ENCODE assay signal across 13 cellular contexts in genomic region chr15:68272797-68273271, GRCh38. TPM values are rescaled to one million over a fixed set of nuclear protein-coding genes. Genes with fewer than 3 reads are reported as not detected.
A peak's percentile ranks its signal among the peaks of the same experiment; 100 is the strongest.
DNase-seq lines count a peak whose midpoint lies in the region; ATAC-seq and TF ChIP-seq lines count a peak whose summit lies in the region.
"Had no signal": no experiment of that assay in that cellular context is flagged by ENCODE, and none has a peak within 500 bp of the region (broad histone marks: within the 10 kb centered on the region; RNA-seq: fewer than 3 reads in every experiment).

No MANE protein-coding gene starts in this region.

- 25% methylated on average over 1 of the region's 1 CpG for WGBS in esophagus muscularis mucosa

- ATAC-seq in HG02678 (IDR thresholded peaks at IDR 0.05; ENCODE audit: unreplicated experiment), result no peak

- H3K9me2 ChIP-seq in PC-9 (ENCODE audit: insufficient read depth), result no peaks in the 10 kb centered on the region

- H3K27ac Mint-ChIP-seq in osteocyte (ENCODE audit: unreplicated experiment), result peak overlapping the region; percentile 95
- H3K27ac Mint-ChIP-seq: activated CD4-positive, alpha-beta memory T cell treated with anti-CD3 and anti-CD28 coated beads, Interleukin-2, amount 10 ng/mL, durations not matched to agents 7 days and 5 days had no signal

- H3K4me3 Mint-ChIP-seq in osteocyte (ENCODE audit: unreplicated experiment), result no peak overlapping the region
- H3K4me3 Mint-ChIP-seq: activated CD4-positive, alpha-beta memory T cell treated with anti-CD3 and anti-CD28 coated beads, Interleukin-2, amount 10 ng/mL, durations not matched to agents 7 days and 5 days had no signal

- DNase-seq in AG08396 (ENCODE audit: low spot score) (peak; percentile 49), PC-9 (peak in 1 of 2 experiments; percentile 62), esophagus muscularis mucosa (ENCODE audit: extremely low spot score) (no peak), osteocyte (ENCODE audit: extremely low spot score, unreplicated experiment) (no peak), NCI-H1105 (lab: John Stamatoyannopoulos, UW) (no peak), amygdala (lab: John Stamatoyannopoulos, UW) (no peak)
- no peak for DNase-seq in stimulated activated CD4-positive, alpha-beta T cell treated with anti-CD3 and anti-CD28 coated beads, Interleukin-15, amount 100 ng/mL, for 24 hours
- DNase-seq: activated CD4-positive, alpha-beta memory T cell treated with anti-CD3 and anti-CD28 coated beads, Interleukin-2, amount 10 ng/mL, durations not matched to agents 7 days and 5 days; BE2C; body of pancreas; hippocampal formation; NCI-H345 had no signal

- H3K4me2 ChIP-seq in PC-9, result peak overlapping the region; percentile 100

- H3K27me3 ChIP-seq in PC-9 (ENCODE audit: insufficient read depth, low read depth), result no peaks in the 10 kb centered on the region
- no peaks in the 10 kb centered on the region for H3K27me3 ChIP-seq in esophagus muscularis mucosa
- H3K27me3 ChIP-seq: BE2C, body of pancreas had no signal

- H3K36me3 ChIP-seq in PC-9 (ENCODE audit: low read depth) (no peaks in the 10 kb centered on the region), esophagus muscularis mucosa (no peaks in the 10 kb centered on the region)

- intact Hi-C loops in PC-9 (cut with micrococcal nuclease; ENCODE audit: unreplicated experiment) (loop anchor here (1.0 kb wide), 1 partner anchor 16 kb away; no protein-coding TSS in a partner anchor), esophagus muscularis mucosa (cut with DNase I) (no loop called here)

- H3K4me1 ChIP-seq in PC-9 (replicated peaks; ENCODE audit: insufficient read depth), result peaks cover 62% of the 10 kb centered on the region
- peaks cover 21 to 54% (median 48%) of the 10 kb centered on the region in 4 donors for H3K4me1 ChIP-seq in esophagus muscularis mucosa

- peaks cover 31% of the 10 kb centered on the region for H3F3A ChIP-seq in PC-9 (ENCODE audit: insufficient read depth, low read depth)

- H3K9me3 ChIP-seq in PC-9 (ENCODE audit: insufficient read depth, low read depth), result no peaks in the 10 kb centered on the region
- H3K9me3 ChIP-seq in esophagus muscularis mucosa, result no peaks in the 10 kb centered on the region
- H3K9me3 ChIP-seq: BE2C, body of pancreas had no signal

- H3K9me3 Mint-ChIP-seq in osteocyte (ENCODE audit: unreplicated experiment), result no peaks in the 10 kb centered on the region
- H3K9me3 Mint-ChIP-seq: activated CD4-positive, alpha-beta memory T cell treated with anti-CD3 and anti-CD28 coated beads, Interleukin-2, amount 10 ng/mL, durations not matched to agents 7 days and 5 days had no signal

- TF ChIP-seq CTCF in PC-9 (conservative IDR thresholded peaks at IDR 0.05) (no peak), esophagus muscularis mucosa (IDR thresholded peaks at IDR 0.05) (no peak), osteocyte (IDR thresholded peaks at IDR 0.05) (no peak)

- BruUV-seq in PC-9 (replicated peaks; lab: Mats Ljungman, UMichigan), result no TSS peak

- H3K27ac ChIP-seq in PC-9, result peak overlapping the region; percentile 86
- H3K27ac ChIP-seq in esophagus muscularis mucosa (replicated peaks in 1 of 4), result peak overlapping the region; percentile 75 to 99 (median 90)

- H2AFZ ChIP-seq in PC-9, result no peak overlapping the region

- POLR2A ChIA-PET in PC-9 (lab: Charles Lee; ENCODE audit: unreplicated experiment), result no interaction called here

- peaks cover 18% of the 10 kb centered on the region for H3K79me2 ChIP-seq in PC-9 (ENCODE audit: low read depth)

- H4K20me1 ChIP-seq in PC-9 (ENCODE audit: insufficient read depth), result no peaks in the 10 kb centered on the region

- no peak for TF ChIP-seq EP300 in esophagus muscularis mucosa (IDR thresholded peaks at IDR 0.05)

- H3K4me3 ChIP-seq in PC-9 (no peak overlapping the region), esophagus muscularis mucosa (no peak overlapping the region)
- H3K4me3 ChIP-seq: body of pancreas had no signal

- no peak for TF ChIP-seq POLR2A in esophagus muscularis mucosa (IDR thresholded peaks at IDR 0.05; ENCODE audit: low read depth)

- H3K27me3 Mint-ChIP-seq in osteocyte (ENCODE audit: unreplicated experiment), result no peaks in the 10 kb centered on the region

- no peaks in the 10 kb centered on the region for H3K36me3 Mint-ChIP-seq in osteocyte (ENCODE audit: unreplicated experiment)

- peaks cover 56% of the 10 kb centered on the region for H3K4me1 Mint-ChIP-seq in osteocyte (ENCODE audit: unreplicated experiment)

- CTCF ChIA-PET in PC-9 (lab: Charles Lee), result interaction anchor here (0.6 kb wide), 1 partner anchor 401 kb away, joined by 3 read pairs; no protein-coding TSS in a partner anchor

RNA-seq across cellular contexts. Expression of gene FEM1B, which starts 4.7 kb away (rescaled TPM):
- 26.3 and 31.6 TPM in 2 replicates for total RNA-seq in PC-9 (2021)
- 10 to 100 TPM; 53.1 to 71.5 (median 56.5) TPM for total RNA-seq in esophagus muscularis mucosa
- 71.1 and 71.5 TPM in 2 replicates for total RNA-seq in osteocyte

RNA-seq across cellular contexts. Expression of gene CLN6, which starts 43.3 kb away (rescaled TPM):
- total RNA-seq in PC-9 (2021) (38.5 and 48.7 TPM in 2 replicates), esophagus muscularis mucosa (10 to 100 TPM; 13.4 to 18.2 (median 16.1) TPM), osteocyte (18.7 and 20.5 TPM in 2 replicates)
